Comparison of ENCODE assay signal across 31 cellular contexts in the genomic region with DNA sequence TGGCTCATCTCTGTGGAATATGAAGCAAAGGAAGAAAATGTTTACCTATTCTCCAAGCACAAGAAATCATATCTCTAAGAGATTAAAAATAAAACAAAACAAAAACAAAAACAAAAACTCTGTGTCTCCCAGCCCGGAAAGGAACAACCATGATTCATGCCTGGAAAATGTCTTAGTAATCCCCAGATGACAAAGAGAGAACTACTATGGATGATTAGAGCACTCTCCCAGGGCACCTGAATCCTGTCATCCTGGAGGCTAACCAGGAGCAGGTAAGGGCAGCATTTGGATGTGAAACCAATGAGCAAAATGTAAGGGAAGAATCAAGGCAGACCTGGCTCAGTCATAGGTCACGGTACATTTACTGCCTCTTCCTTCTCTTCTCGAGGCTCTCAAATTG. TPM values are rescaled to one million over a fixed set of nuclear protein-coding genes. Genes with fewer than 3 reads are reported as not detected.
DNase-seq lines count a peak whose midpoint lies in the region; ATAC-seq and TF ChIP-seq lines count a peak whose summit lies in the region.
"Had no signal": no experiment of that assay in that cellular context is flagged by ENCODE, and none has a peak within 500 bp of the region (broad histone marks: within the 10 kb centered on the region; RNA-seq: fewer than 3 reads in every experiment).

No MANE protein-coding gene starts in this region.

- H3K4me1 ChIP-seq in left ventricle myocardium inferior, result peaks cover 5% of the 10 kb centered on the region
- H3K4me1 ChIP-seq in psoas muscle, result no peaks in the 10 kb centered on the region
- H3K4me1 ChIP-seq: A549 had no signal

- no peaks in the 10 kb centered on the region for H3K27me3 ChIP-seq in left ventricle myocardium inferior (ENCODE audit: low read depth)
- H3K27me3 ChIP-seq in psoas muscle (ENCODE audit: insufficient read depth in 3 of 3, low read length in 2 of 3), result peaks cover 0 to 11% (median 0%) of the 10 kb centered on the region in 3 donors
- H3K27me3 ChIP-seq: ovary, sigmoid colon, transverse colon had no signal

- no peak for ATAC-seq in left cardiac atrium
- no peak for ATAC-seq in activated CD8-positive, alpha-beta memory T cell treated with anti-CD3 and anti-CD28 coated beads, Interleukin-2, amount 10 ng/mL, durations not matched to agents 7 days and 5 days
- ATAC-seq in psoas muscle, result no peak
- no peak for ATAC-seq in GM21390 (IDR thresholded peaks at IDR 0.05; ENCODE audit: unreplicated experiment)
- ATAC-seq: A549; heart right ventricle; naive thymus-derived CD4-positive, alpha-beta T cell had no signal

- no peaks in the 10 kb centered on the region for H3K9me3 ChIP-seq in left ventricle myocardium inferior (replicated peaks)
- no peaks in the 10 kb centered on the region for H3K9me3 ChIP-seq in psoas muscle
- H3K9me3 ChIP-seq: A549, heart right ventricle, ovary, sigmoid colon, transverse colon had no signal

- 54 to 81% (median 59%) methylated on average over 3 of the region's 3 CpGs for WGBS in psoas muscle, 3 donors

- H3K36me3 Mint-ChIP-seq in activated CD8-positive, alpha-beta memory T cell treated with anti-CD3 and anti-CD28 coated beads, Interleukin-2, amount 10 ng/mL, durations not matched to agents 7 days and 5 days, result peaks cover 2% of the 10 kb centered on the region
- H3K36me3 Mint-ChIP-seq: immature natural killer cell had no signal

- DNase-seq in left ventricle myocardium inferior (no peak), left cardiac atrium (no peak), cardiac fibroblast (ENCODE audit: low read depth in 2 of 2) (peak; percentile 1 to 46), kidney tubule cell (ENCODE audit: low spot score) (peak; percentile 78), psoas muscle (no peak)
- DNase-seq in activated CD8-positive, alpha-beta memory T cell treated with anti-CD3 and anti-CD28 coated beads, Interleukin-2, amount 10 ng/mL, durations not matched to agents 7 days and 5 days, result no peak
- DNase-seq in stimulated activated CD4-positive, alpha-beta T cell treated with anti-CD3 and anti-CD28 coated beads, Interleukin-2, amount 100 ng/mL, for 48 hours, result no peak
- DNase-seq: activated CD4-positive, alpha-beta T cell treated with anti-CD3 and anti-CD28 coated beads, Interleukin-2, amount 50 U/mL, for 48 hours; activated naive CD4-positive, alpha-beta T cell treated with Interleukin-2 at 50 U/mL for 16 hours; activated T-cell treated with anti-CD3 and anti-CD28 coated beads for 4 hours; effector memory CD4-positive, alpha-beta T cell; GDM1; H9; heart right ventricle; immature natural killer cell; naive thymus-derived CD4-positive, alpha-beta T cell; NCI-H1048; NCI-H2029; NCI-H524; ovary; SHP77 treated with DMSO at 0.1 percent for 48 hours; sigmoid colon; stimulated activated CD4-positive, alpha-beta T cell treated with anti-CD3 and anti-CD28 coated beads, Interleukin-1b, Interleukin-23, amount 100 ng/mL, for 48 hours; T-helper 1 cell; transverse colon had no signal

- H3K4me1 Mint-ChIP-seq in activated CD8-positive, alpha-beta memory T cell treated with anti-CD3 and anti-CD28 coated beads, Interleukin-2, amount 10 ng/mL, durations not matched to agents 7 days and 5 days, result peaks cover 11% of the 10 kb centered on the region

- H3K27me3 Mint-ChIP-seq in activated CD8-positive, alpha-beta memory T cell treated with anti-CD3 and anti-CD28 coated beads, Interleukin-2, amount 10 ng/mL, durations not matched to agents 7 days and 5 days, result peaks cover 7% of the 10 kb centered on the region
- H3K27me3 Mint-ChIP-seq: stimulated activated naive CD8-positive, alpha-beta T cell treated with anti-CD3 and anti-CD28 coated beads, Interleukin-15, Interleukin-2, amounts not matched to agents 100 ng/mL and 50 ng/mL, for 24 hours had no signal

- no peaks in the 10 kb centered on the region for H3K36me3 ChIP-seq in left ventricle myocardium inferior
- H3K36me3 ChIP-seq in psoas muscle (ENCODE audit: insufficient read depth in 1 of 2, low read depth in 1 of 2), result no peaks in the 10 kb centered on the region
- H3K36me3 ChIP-seq: BLaER1 treated with 17β-estradiol and CSF1 and Interleukin-3, amounts not matched to agents 10 nM and 100 nM; heart right ventricle; ovary; sigmoid colon; transverse colon had no signal

- no peak for TF ChIP-seq CTCF in left ventricle myocardium inferior (IDR thresholded peaks at IDR 0.05; ENCODE audit: borderline replicate concordance)
- no peak for TF ChIP-seq CTCF in cardiac fibroblast (IDR thresholded peaks at IDR 0.05; ENCODE audit: low read depth, low read length)
- TF ChIP-seq CTCF in psoas muscle (IDR thresholded peaks at IDR 0.05), result no peak

- no peaks in the 10 kb centered on the region for H3K9me3 Mint-ChIP-seq in activated CD8-positive, alpha-beta memory T cell treated with anti-CD3 and anti-CD28 coated beads, Interleukin-2, amount 10 ng/mL, durations not matched to agents 7 days and 5 days (ENCODE audit: low read depth)
- H3K9me3 Mint-ChIP-seq: immature natural killer cell; naive thymus-derived CD4-positive, alpha-beta T cell; stimulated activated naive CD8-positive, alpha-beta T cell treated with anti-CD3 and anti-CD28 coated beads, Interleukin-15, Interleukin-2, amounts not matched to agents 100 ng/mL and 50 ng/mL, for 24 hours had no signal

- CTCF ChIA-PET in activated CD8-positive, alpha-beta memory T cell treated with anti-CD3 and anti-CD28 coated beads, Interleukin-2, amount 10 ng/mL, durations not matched to agents 7 days and 5 days (lab: Charles Lee), result no interaction called here

- H3K4me3 Mint-ChIP-seq in activated CD8-positive, alpha-beta memory T cell treated with anti-CD3 and anti-CD28 coated beads, Interleukin-2, amount 10 ng/mL, durations not matched to agents 7 days and 5 days, result no peak overlapping the region
- H3K4me3 Mint-ChIP-seq: H9; immature natural killer cell; stimulated activated naive CD8-positive, alpha-beta T cell treated with anti-CD3 and anti-CD28 coated beads, Interleukin-15, Interleukin-2, amounts not matched to agents 100 ng/mL and 50 ng/mL, for 24 hours had no signal

- intact Hi-C loops in left ventricle myocardium inferior (cut with micrococcal nuclease) (no loop called here), left cardiac atrium (cut with DNase I) (loop anchor here in 1 of 2 donors (5.0 kb wide), 1 partner anchor 290 kb away; no protein-coding TSS in a partner anchor), psoas muscle (cut with DNase I) (loop anchor here (5.0 kb wide), 2 partner anchors 100 to 285 kb away; no protein-coding TSS in a partner anchor)

- H3K4me3 ChIP-seq in left ventricle myocardium inferior, result no peak overlapping the region
- no peak overlapping the region for H3K4me3 ChIP-seq in cardiac fibroblast (replicated peaks in 1 of 2; ENCODE audit: low read depth in 2 of 2, low read length in 2 of 2)
- H3K4me3 ChIP-seq in psoas muscle, result no peak overlapping the region
- H3K4me3 ChIP-seq: A549; BLaER1 treated with 17β-estradiol and CSF1 and Interleukin-3, amounts not matched to agents 10 nM and 100 nM; heart right ventricle; ovary; sigmoid colon; transverse colon had no signal

- no peak overlapping the region for H3K27ac Mint-ChIP-seq in activated CD8-positive, alpha-beta memory T cell treated with anti-CD3 and anti-CD28 coated beads, Interleukin-2, amount 10 ng/mL, durations not matched to agents 7 days and 5 days
- H3K27ac Mint-ChIP-seq: H9; stimulated activated naive CD8-positive, alpha-beta T cell treated with anti-CD3 and anti-CD28 coated beads, Interleukin-15, Interleukin-2, amounts not matched to agents 100 ng/mL and 50 ng/mL, for 24 hours had no signal

- H3K27ac ChIP-seq in left ventricle myocardium inferior (replicated peaks) (peak overlapping the region; percentile 36), psoas muscle (no peak overlapping the region)
- H3K27ac ChIP-seq: A549; BLaER1 treated with 17β-estradiol and CSF1 and Interleukin-3, amounts not matched to agents 10 nM and 100 nM; HL-60; ovary; sigmoid colon; transverse colon; VCaP had no signal

RNA-seq across cellular contexts. Expression of gene AKAP4, which starts 1.7 kb away (rescaled TPM):
- total RNA-seq in left ventricle myocardium inferior, result not detected
- total RNA-seq in left cardiac atrium, result not detected
- not detected for total RNA-seq in activated CD8-positive, alpha-beta memory T cell treated with anti-CD3 and anti-CD28 coated beads, Interleukin-2, amount 10 ng/mL, durations not matched to agents 7 days and 5 days
- not detected for total RNA-seq in psoas muscle
- not detected for polyA plus RNA-seq in psoas muscle
- total RNA-seq: H9; heart right ventricle; naive thymus-derived CD4-positive, alpha-beta T cell; ovary; sigmoid colon; transverse colon had no signal
- polyA plus RNA-seq: A549; heart right ventricle; immature natural killer cell; naive thymus-derived CD4-positive, alpha-beta T cell; ovary; sigmoid colon had no signal

RNA-seq across cellular contexts. Expression of gene CCNB3, which starts 2.0 kb away (rescaled TPM):
- total RNA-seq in left ventricle myocardium inferior, result 0.71 TPM
- total RNA-seq in left cardiac atrium, result under 1 TPM; 0.15 to 0.18 TPM
- under 1 TPM; 0.23 to 0.49 TPM for total RNA-seq in activated CD8-positive, alpha-beta memory T cell treated with anti-CD3 and anti-CD28 coated beads, Interleukin-2, amount 10 ng/mL, durations not matched to agents 7 days and 5 days
- total RNA-seq in psoas muscle, result 1 to 10 TPM in 1 of 4 donors, under 1 TPM in 3; 0.25 to 1.1 (median 0.37) TPM
- 1 to 10 TPM in 1 of 3 donors, under 1 TPM in 2; 0.11 to 1.4 (median 0.23) TPM for polyA plus RNA-seq in psoas muscle

Comparison
In these comparisons a context has a peak if more than half of its experiments do, and no peak if none do; other contexts are left out.
1. DNase-seq: peak in cardiac fibroblast (2 of 2) and kidney tubule cell (single experiment); none in left ventricle myocardium inferior (single experiment), left cardiac atrium (single experiment), activated CD8-positive, alpha-beta memory T cell treated with anti-CD3 and anti-CD28 coated beads, Interleukin-2, amount 10 ng/mL, durations not matched to agents 7 days and 5 days (single experiment), psoas muscle (0 of 2) and stimulated activated CD4-positive, alpha-beta T cell treated with anti-CD3 and anti-CD28 coated beads, Interleukin-2, amount 100 ng/mL, for 48 hours (0 of 2).